In genomic region chrX:134868766-134869495, GRCh38 we compare ENCODE assay signal across 14 cellular contexts. TPM values are rescaled to one million over a fixed set of nuclear protein-coding genes. Genes with fewer than 3 reads are reported as not detected.
A peak's percentile ranks its signal among the peaks of the same experiment; 100 is the strongest.
DNase-seq lines count a peak whose midpoint lies in the region; ATAC-seq and TF ChIP-seq lines count a peak whose summit lies in the region.
"Had no signal": no experiment of that assay in that cellular context is flagged by ENCODE, and none has a peak within 500 bp of the region (broad histone marks: within the 10 kb centered on the region; RNA-seq: fewer than 3 reads in every experiment).

No MANE protein-coding gene starts in this region.

- no peaks in the 10 kb centered on the region for H3K4me1 Mint-ChIP-seq in activated T-helper 1 cell treated with anti-CD3 and anti-CD28 coated beads, Interleukin-12 subunit alpha, Interleukin-12 subunit beta, Interleukin-2, Interleukin-4 antibody, amounts not matched to agents 30 ng/mL and 10 ng/mL and 1 ng/mL, durations not matched to agents 14 hours and 24 hours and 36 hours (ENCODE audit: low read depth)

- ATAC-seq in GM21447 (IDR thresholded peaks at IDR 0.05; ENCODE audit: unreplicated experiment), result no peak
- ATAC-seq: psoas muscle had no signal

- H3K4me3 ChIP-seq in AG09309 (ENCODE audit: control insufficient read depth, low read depth, low read length) (no peak overlapping the region), astrocyte of the spinal cord (ENCODE audit: low read depth, low read length) (no peak overlapping the region)
- H3K4me3 ChIP-seq: psoas muscle, SK-N-MC had no signal

- H3K36me3 Mint-ChIP-seq in activated T-helper 1 cell treated with anti-CD3 and anti-CD28 coated beads, Interleukin-12 subunit alpha, Interleukin-12 subunit beta, Interleukin-2, Interleukin-4 antibody, amounts not matched to agents 30 ng/mL and 10 ng/mL and 1 ng/mL, durations not matched to agents 14 hours and 24 hours and 36 hours (ENCODE audit: low read depth), result no peaks in the 10 kb centered on the region
- H3K36me3 Mint-ChIP-seq: CD4-positive, CD25-positive, alpha-beta regulatory T cell had no signal

- in situ Hi-C loops in astrocyte of the spinal cord (cut with HindIII; ENCODE audit: low sequenced_read_pairs), result no loop called here

- intact Hi-C loops in activated T-helper 1 cell treated with anti-CD3 and anti-CD28 coated beads, Interleukin-12 subunit alpha, Interleukin-12 subunit beta, Interleukin-2, Interleukin-4 antibody, amounts not matched to agents 30 ng/mL and 10 ng/mL and 1 ng/mL, durations not matched to agents 14 hours and 24 hours and 36 hours (cut with micrococcal nuclease), result no loop called here

- no peak overlapping the region for H3K4me3 Mint-ChIP-seq in activated T-helper 1 cell treated with anti-CD3 and anti-CD28 coated beads, Interleukin-12 subunit alpha, Interleukin-12 subunit beta, Interleukin-2, Interleukin-4 antibody, amounts not matched to agents 30 ng/mL and 10 ng/mL and 1 ng/mL, durations not matched to agents 14 hours and 24 hours and 36 hours
- H3K4me3 Mint-ChIP-seq: CD4-positive, CD25-positive, alpha-beta regulatory T cell had no signal

- no peak overlapping the region for H3K27ac Mint-ChIP-seq in activated T-helper 1 cell treated with anti-CD3 and anti-CD28 coated beads, Interleukin-12 subunit alpha, Interleukin-12 subunit beta, Interleukin-2, Interleukin-4 antibody, amounts not matched to agents 30 ng/mL and 10 ng/mL and 1 ng/mL, durations not matched to agents 14 hours and 24 hours and 36 hours

- TF ChIP-seq CTCF in AG09309 (IDR thresholded peaks at IDR 0.05; ENCODE audit: control insufficient read depth, insufficient read depth, low read depth, low read length, missing control alignments) (no peak), astrocyte of the spinal cord (IDR thresholded peaks at IDR 0.05; ENCODE audit: low read depth, low read length) (no peak)

- no peaks in the 10 kb centered on the region for H3K9me3 Mint-ChIP-seq in activated T-helper 1 cell treated with anti-CD3 and anti-CD28 coated beads, Interleukin-12 subunit alpha, Interleukin-12 subunit beta, Interleukin-2, Interleukin-4 antibody, amounts not matched to agents 30 ng/mL and 10 ng/mL and 1 ng/mL, durations not matched to agents 14 hours and 24 hours and 36 hours

- H3K27me3 Mint-ChIP-seq in activated T-helper 1 cell treated with anti-CD3 and anti-CD28 coated beads, Interleukin-12 subunit alpha, Interleukin-12 subunit beta, Interleukin-2, Interleukin-4 antibody, amounts not matched to agents 30 ng/mL and 10 ng/mL and 1 ng/mL, durations not matched to agents 14 hours and 24 hours and 36 hours (ENCODE audit: insufficient read depth), result no peaks in the 10 kb centered on the region
- H3K27me3 Mint-ChIP-seq: CD4-positive, CD25-positive, alpha-beta regulatory T cell had no signal

- peak; percentile 55 for DNase-seq in AG09309 (ENCODE audit: low read depth)
- peak; percentile 40 for DNase-seq in HS-5 (ENCODE audit: low read depth)
- peak; percentile 78 for DNase-seq in astrocyte of the spinal cord (ENCODE audit: low read depth, low spot score)
- peak; percentile 80 for DNase-seq in iris pigment epithelial cell (ENCODE audit: low read depth)
- DNase-seq in activated T-helper 1 cell treated with anti-CD3 and anti-CD28 coated beads, Interleukin-12 subunit alpha, Interleukin-12 subunit beta, Interleukin-2, Interleukin-4 antibody, amounts not matched to agents 30 ng/mL and 10 ng/mL and 1 ng/mL, durations not matched to agents 14 hours and 24 hours and 36 hours (ENCODE audit: low spot score), result no peak
- DNase-seq in NCI-H1436 treated with DMSO at 0.1 percent for 48 hours (lab: John Stamatoyannopoulos, UW), result no peak
- DNase-seq in NCI-H2227 treated with DMSO at 0.1 percent for 48 hours (lab: John Stamatoyannopoulos, UW), result no peak
- DNase-seq: activated CD4-positive, alpha-beta T cell treated with anti-CD3 and anti-CD28 coated beads for 1 hour; CD4-positive, CD25-positive, alpha-beta regulatory T cell; psoas muscle; stimulated activated CD4-positive, alpha-beta T cell treated with anti-CD3 and anti-CD28 coated beads, Interleukin-4, amount 100 ng/mL, for 24 hours; stimulated activated naive CD4-positive, alpha-beta T cell treated with Interleukin-2 at 50 U/mL for 16 hours had no signal

RNA-seq across cellular contexts. Expression of gene MOSPD1, which starts 46.1 kb away (rescaled TPM):
- total RNA-seq in activated T-helper 1 cell treated with anti-CD3 and anti-CD28 coated beads, Interleukin-12 subunit alpha, Interleukin-12 subunit beta, Interleukin-2, Interleukin-4 antibody, amounts not matched to agents 30 ng/mL and 10 ng/mL and 1 ng/mL, durations not matched to agents 14 hours and 24 hours and 36 hours, result 16.2 and 16.7 TPM in 2 replicates

Comparison
In these comparisons a context has a peak if more than half of its experiments do, and no peak if none do; other contexts are left out.
1. DNase-seq: peak in AG09309 (single experiment), HS-5 (single experiment), astrocyte of the spinal cord (single experiment) and iris pigment epithelial cell (single experiment); none in activated T-helper 1 cell treated with anti-CD3 and anti-CD28 coated beads, Interleukin-12 subunit alpha, Interleukin-12 subunit beta, Interleukin-2, Interleukin-4 antibody, amounts not matched to agents 30 ng/mL and 10 ng/mL and 1 ng/mL, durations not matched to agents 14 hours and 24 hours and 36 hours (single experiment), NCI-H1436 treated with DMSO at 0.1 percent for 48 hours (single experiment) and NCI-H2227 treated with DMSO at 0.1 percent for 48 hours (single experiment).